In the genomic region with DNA sequence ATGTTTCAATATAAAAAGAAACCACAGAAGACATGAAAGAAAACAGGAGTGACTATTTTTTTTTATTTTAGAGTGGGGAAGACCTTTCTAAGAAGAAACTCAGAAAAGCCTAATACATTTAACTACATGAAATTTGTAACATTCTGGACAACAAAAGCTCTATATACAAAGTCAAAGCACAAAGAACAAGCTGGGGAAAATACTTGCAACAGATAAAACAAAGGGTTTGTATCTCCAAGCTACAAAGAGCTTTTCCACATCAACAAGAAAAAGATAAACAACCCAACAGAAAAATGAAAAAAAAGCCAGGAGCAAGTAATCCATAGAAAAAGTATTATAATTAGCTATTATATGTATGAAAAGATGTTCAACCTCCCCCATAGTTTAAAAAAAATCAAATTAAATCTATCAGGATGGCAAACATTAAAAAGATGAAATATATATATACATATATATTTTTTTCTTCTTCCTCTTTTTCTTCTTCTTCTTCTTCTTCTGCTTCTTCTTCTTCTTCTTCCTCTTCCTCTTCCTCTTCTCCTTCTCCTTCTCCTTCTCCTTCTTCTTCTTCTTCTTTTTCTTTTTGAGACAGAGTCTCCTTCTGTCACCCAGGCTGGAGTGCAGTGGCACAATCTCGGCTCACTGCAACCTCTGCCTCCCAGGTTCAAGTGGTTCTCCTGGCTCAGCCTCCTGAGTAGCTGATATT, we compare ENCODE assay signal across 15 cellular contexts.
DNase-seq lines count a peak whose midpoint lies in the region; ATAC-seq lines count a peak whose summit lies in the region.
"Had no signal": no experiment of that assay in that cellular context is flagged by ENCODE, and none has a peak within 500 bp of the region (broad histone marks: within the 10 kb centered on the region; RNA-seq: fewer than 3 reads in every experiment).

No MANE protein-coding gene starts in this region.

- peaks cover 71% of the 10 kb centered on the region for H3K4me1 ChIP-seq in BLaER1

- H3K9me3 ChIP-seq in BLaER1, result no peaks in the 10 kb centered on the region
- H3K9me3 ChIP-seq: SJCRH30 had no signal

- DNase-seq in MV-4-11 (lab: John Stamatoyannopoulos, UW) (peak; percentile 43), midbrain (lab: John Stamatoyannopoulos, UW) (peak; percentile 63), GOT3 (lab: John Stamatoyannopoulos, UW) (no peak)
- DNase-seq in activated effector memory CD4-positive, alpha-beta T cell treated with Interleukin-2 at 50 U/mL for 16 hours, result no peak
- DNase-seq: MG63, NCI-H1417 treated with DMSO at 0.1 percent for 48 hours, NCI-H2029 treated with DMSO at 0.1 percent for 48 hours, NCI-H510A treated with DMSO at 0.1 percent for 48 hours, SJCRH30 had no signal

- H3K4me3 ChIP-seq in BLaER1, result no peak overlapping the region
- H3K4me3 ChIP-seq: MG63, SJCRH30 had no signal

- no peak for ATAC-seq in GM21529 (IDR thresholded peaks at IDR 0.05; ENCODE audit: unreplicated experiment)
- ATAC-seq in HG03196 (IDR thresholded peaks at IDR 0.05; ENCODE audit: unreplicated experiment), result no peak
- ATAC-seq: CD8-positive, alpha-beta T cell had no signal

- no peaks in the 10 kb centered on the region for H3K27me3 ChIP-seq in BLaER1
- H3K27me3 ChIP-seq: MG63, SJCRH30 had no signal

- H3K27ac ChIP-seq in BLaER1 (peak overlapping the region; percentile 87; the same call in 1 of the 2 replicates), cingulate gyrus (ENCODE audit: low read depth, low read length) (peak overlapping the region; percentile 73)
- H3K27ac ChIP-seq: KMS-11, SJCRH30 had no signal

- H3K4me2 ChIP-seq in BLaER1, result peak overlapping the region; percentile 82
- H3K4me2 ChIP-seq: KMS-11 had no signal

- H4K20me1 ChIP-seq in BLaER1, result no peaks in the 10 kb centered on the region

- H3K36me3 ChIP-seq in BLaER1, result no peaks in the 10 kb centered on the region
- H3K36me3 ChIP-seq: MG63, SJCRH30 had no signal

- H3K9ac ChIP-seq in BLaER1, result no peak overlapping the region
- H3K9ac ChIP-seq: KMS-11 had no signal

Comparison
In these comparisons a context has a peak if more than half of its experiments do, and no peak if none do; other contexts are left out.
1. DNase-seq: peak in MV-4-11 (single experiment) and midbrain (single experiment); none in activated effector memory CD4-positive, alpha-beta T cell treated with Interleukin-2 at 50 U/mL for 16 hours (single experiment) and GOT3 (single experiment).